11 cellular contexts compared by ENCODE assay signal in genomic region chr18:31042068-31042390, GRCh38. TPM values are rescaled to one million over a fixed set of nuclear protein-coding genes. Genes with fewer than 3 reads are reported as not detected.
DNase-seq lines count a peak whose midpoint lies in the region; ATAC-seq and TF ChIP-seq lines count a peak whose summit lies in the region.
"Had no signal": no experiment of that assay in that cellular context is flagged by ENCODE, and none has a peak within 500 bp of the region (broad histone marks: within the 10 kb centered on the region; RNA-seq: fewer than 3 reads in every experiment).

No MANE protein-coding gene starts in this region.

- peak overlapping the region; percentile 96 for H2AFZ ChIP-seq in GM23338
- H2AFZ ChIP-seq in hepatocyte, result peak overlapping the region; percentile 78
- no peak overlapping the region for H2AFZ ChIP-seq in trophoblast cell (ENCODE audit: insufficient read depth, low read length, poor library complexity)

- H3K23ac ChIP-seq in trophoblast cell (ENCODE audit: low read length), result no peak overlapping the region

- no peak for DNase-seq in GM23338 (ENCODE audit: low spot score)
- no peak for DNase-seq in astrocyte of the cerebellum (ENCODE audit: low read depth)
- DNase-seq in hepatocyte (ENCODE audit: low spot score), result peak; percentile 17
- no peak for DNase-seq in trophoblast cell
- DNase-seq in activated CD8-positive, alpha-beta memory T cell treated with anti-CD3 and anti-CD28 coated beads, Interleukin-2, amount 50 U/mL, for 48 hours, result no peak
- no peak for DNase-seq in head of caudate nucleus
- DNase-seq in germinal center (ENCODE audit: low spot score), result no peak
- DNase-seq: COR-L47, NCI-H2171 treated with DMSO at 0.1 percent for 48 hours, T-cell had no signal

- peak overlapping the region; percentile 55; the same call in 1 of the 2 replicates for H3K27ac Mint-ChIP-seq in GM23338
- H3K27ac Mint-ChIP-seq: T-cell had no signal

- H3K4ac ChIP-seq in trophoblast cell (ENCODE audit: low read depth, low read length), result no peak overlapping the region

- peaks cover 47% of the 10 kb centered on the region for H3K27me3 Mint-ChIP-seq in GM23338 (ENCODE audit: insufficient read depth, low read depth, poor library complexity)

- H3F3A ChIP-seq in GM23338 (replicated peaks; ENCODE audit: low read depth), result peaks cover 6% of the 10 kb centered on the region; the same call in 1 of the 2 replicates

- peak overlapping the region; percentile 71 for H3K4me3 ChIP-seq in GM23338
- H3K4me3 ChIP-seq in astrocyte of the cerebellum (ENCODE audit: low read depth, low read length), result peak overlapping the region; percentile 39
- peak overlapping the region; percentile 45 for H3K4me3 ChIP-seq in hepatocyte
- peak overlapping the region; percentile 68 for H3K4me3 ChIP-seq in trophoblast cell (ENCODE audit: low read depth, low read length)

- H3K9me3 ChIP-seq in hepatocyte (ENCODE audit: low read depth) (no peaks in the 10 kb centered on the region), trophoblast cell (ENCODE audit: insufficient read depth, low read depth, low read length) (peaks cover 1% of the 10 kb centered on the region)

- no peaks in the 10 kb centered on the region for H3K36me3 ChIP-seq in GM23338 (ENCODE audit: insufficient read depth)
- H3K36me3 ChIP-seq in hepatocyte (replicated peaks; ENCODE audit: insufficient read depth, low read depth), result no peaks in the 10 kb centered on the region
- no peaks in the 10 kb centered on the region for H3K36me3 ChIP-seq in trophoblast cell (ENCODE audit: control insufficient read depth in 1 of 2, insufficient read depth in 2 of 2, low read length in 2 of 2)

- under 1% methylated on average over 16 of the region's 16 CpGs for WGBS in hepatocyte (ENCODE audit: low lambda C conversion rate, missing lambda C conversion rate)
- no CpG with 5 or more reads among the region's 16 CpGs for WGBS in trophoblast cell (ENCODE audit: extremely low coverage, insufficient coverage, insufficient read length)

- H3K9ac ChIP-seq in trophoblast cell (ENCODE audit: low read length), result no peak overlapping the region

- H3K27ac ChIP-seq in GM23338 (ENCODE audit: low read depth) (no peak overlapping the region), hepatocyte (peak overlapping the region; percentile 71), trophoblast cell (ENCODE audit: low read depth, low read length) (no peak overlapping the region)

- ATAC-seq in GM23338 (peak; percentile 26), HG02759 (IDR thresholded peaks at IDR 0.05; ENCODE audit: unreplicated experiment) (no peak)
- ATAC-seq: T-cell had no signal

- H3K18ac ChIP-seq in trophoblast cell (ENCODE audit: low read length), result no peak overlapping the region

- no peaks in the 10 kb centered on the region; the same call in 2 of the 3 replicates for H3K9me3 Mint-ChIP-seq in GM23338

- H4K20me1 ChIP-seq in GM23338 (replicated peaks; ENCODE audit: insufficient read depth), result no peaks in the 10 kb centered on the region
- H4K20me1 ChIP-seq in hepatocyte (ENCODE audit: insufficient read depth, poor library complexity, severe bottlenecking), result no peaks in the 10 kb centered on the region

- H3K27me3 ChIP-seq in GM23338 (ENCODE audit: insufficient read depth), result peaks cover 73% of the 10 kb centered on the region
- peaks cover 52% of the 10 kb centered on the region for H3K27me3 ChIP-seq in hepatocyte
- peaks cover 32% of the 10 kb centered on the region for H3K27me3 ChIP-seq in trophoblast cell (ENCODE audit: insufficient read depth, low read length)

- H2BK5ac ChIP-seq in trophoblast cell (ENCODE audit: low read depth, low read length, poor library complexity), result no peak overlapping the region

- H3K79me1 ChIP-seq in trophoblast cell (ENCODE audit: low read length), result no peaks in the 10 kb centered on the region

- TF ChIP-seq CTCF in GM23338 (conservative IDR thresholded peaks at IDR 0.05; ENCODE audit: low read depth in 2 of 2), result no peak
- no peak for TF ChIP-seq CTCF in astrocyte of the cerebellum (IDR thresholded peaks at IDR 0.05; ENCODE audit: low read depth, low read length, missing control alignments)
- no peak for TF ChIP-seq CTCF in hepatocyte (IDR thresholded peaks at IDR 0.05; ENCODE audit: poor library complexity)

- no peak overlapping the region for H4K91ac ChIP-seq in trophoblast cell (ENCODE audit: low read depth, low read length)

- H4K12ac ChIP-seq in trophoblast cell (ENCODE audit: low read depth, low read length), result no peak overlapping the region

- H4K8ac ChIP-seq in trophoblast cell (ENCODE audit: low read depth, low read length), result no peak overlapping the region

- H3K4me3 Mint-ChIP-seq in GM23338, result peak overlapping the region; percentile 88

- intact Hi-C loops in head of caudate nucleus (cut with DNase I), result no loop called here

- in situ Hi-C loops in astrocyte of the cerebellum (cut with HindIII; ENCODE audit: low sequenced_read_pairs), result no loop called here

- H3K79me2 ChIP-seq in GM23338 (replicated peaks; ENCODE audit: insufficient read depth) (no peaks in the 10 kb centered on the region), hepatocyte (peaks cover 14% of the 10 kb centered on the region), trophoblast cell (ENCODE audit: control insufficient read depth, insufficient read depth, low read length, poor library complexity) (no peaks in the 10 kb centered on the region)

- H2BK120ac ChIP-seq in trophoblast cell (ENCODE audit: insufficient read depth, low read length, poor library complexity), result no peak overlapping the region

- H2BK12ac ChIP-seq in trophoblast cell (ENCODE audit: low read length), result no peak overlapping the region

- peak overlapping the region; percentile 92 for H3K4me2 ChIP-seq in GM23338
- H3K4me2 ChIP-seq in hepatocyte, result peak overlapping the region; percentile 91
- peak overlapping the region; percentile 95 for H3K4me2 ChIP-seq in trophoblast cell (ENCODE audit: low read length)

- peaks cover 30% of the 10 kb centered on the region for H3K4me1 Mint-ChIP-seq in GM23338
- H3K4me1 Mint-ChIP-seq: T-cell had no signal

- no peak overlapping the region for H3K14ac ChIP-seq in trophoblast cell (ENCODE audit: low read length)

- no peak overlapping the region for H2AK5ac ChIP-seq in trophoblast cell (ENCODE audit: low read length)

- H3K4me1 ChIP-seq in GM23338 (ENCODE audit: insufficient read depth) (peaks cover 24% of the 10 kb centered on the region), hepatocyte (ENCODE audit: insufficient read depth) (peaks cover 12% of the 10 kb centered on the region), trophoblast cell (ENCODE audit: control insufficient read depth in 1 of 2, insufficient read depth in 2 of 2, low read length in 2 of 2) (peaks cover 6 to 16% of the 10 kb centered on the region in 2 experiments)

- no peaks in the 10 kb centered on the region; the same call in 2 of the 3 replicates for H3K36me3 Mint-ChIP-seq in GM23338 (ENCODE audit: low read depth)
- H3K36me3 Mint-ChIP-seq: T-cell had no signal

- H3K9me2 ChIP-seq in GM23338 (ENCODE audit: insufficient read depth), result peaks cover 6% of the 10 kb centered on the region; the same call in 1 of the 2 replicates
- H3K9me2 ChIP-seq in hepatocyte (replicated peaks; ENCODE audit: insufficient read depth), result no peaks in the 10 kb centered on the region

TF ChIP-seq in GM23338, 12 proteins besides CTCF, POLR2A, EP300 and RAD21 (continues in another document):
- no peak for TF ChIP-seq ZNF331 (CRISPR knock-in tag; IDR thresholded peaks at IDR 0.05; ENCODE audit: low read depth)
- TF ChIP-seq NANOG (IDR thresholded peaks at IDR 0.05; ENCODE audit: borderline replicate concordance), result no peak

RNA-seq across cellular contexts. Expression of gene DSC3, which starts 0.5 kb away (rescaled TPM):
- 2.1 and 3.7 TPM in 2 replicates for total RNA-seq in GM23338 (2014; rRNA removed; shearing (Covaris generic))
- polyA plus RNA-seq in GM23338 (2016; fragmentation: Nextera tagmentation; extraction: Ambion mirVana) (0.52 and 0.68 TPM in 2 replicates), hepatocyte (13.9 and 17.1 TPM in 2 replicates)
- total RNA-seq in hepatocyte, result 29.3 and 39.7 TPM in 2 replicates
- 0.38 and 0.42 TPM in 2 replicates for polyA plus RNA-seq in trophoblast cell (2013)
